In the genomic region with DNA sequence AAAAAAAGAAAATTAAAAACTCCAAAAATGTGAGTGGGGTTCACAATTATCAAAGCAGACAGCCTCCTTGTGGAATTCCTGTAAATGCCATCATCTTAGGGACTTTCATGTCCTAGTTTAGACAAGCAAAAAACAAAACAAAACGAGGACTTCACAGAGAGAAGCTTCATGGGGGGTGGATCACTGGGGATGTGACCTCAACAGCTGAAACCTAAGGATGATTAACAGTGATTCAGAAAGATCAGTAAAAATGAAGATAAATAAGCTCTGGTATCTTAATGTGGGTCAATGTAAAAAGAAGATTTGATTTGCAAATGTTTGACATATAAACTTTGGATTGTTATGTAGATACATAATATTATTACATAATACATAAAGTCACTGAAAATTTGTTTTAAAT, we compare ENCODE assay signal across 34 cellular contexts. TPM values are rescaled to one million over a fixed set of nuclear protein-coding genes. Genes with fewer than 3 reads are reported as not detected.
"Had no signal": no experiment of that assay in that cellular context is flagged by ENCODE, and none has a peak within 500 bp of the region (broad histone marks: within the 10 kb centered on the region; RNA-seq: fewer than 3 reads in every experiment).

No MANE protein-coding gene starts in this region.

- DNase-seq: activated CD4-positive, alpha-beta memory T cell treated with anti-CD3 and anti-CD28 coated beads, Interleukin-2, amount 10 ng/mL, durations not matched to agents 7 days and 5 days; activated CD4-positive, alpha-beta T cell treated with anti-CD3 and anti-CD28 coated beads for 36 hours; activated CD4-positive, alpha-beta T cell treated with anti-CD3 and anti-CD28 coated beads, Interleukin-2, amount 50 U/mL, for 1 hour; activated gamma-delta T cell; activated naive CD4-positive, alpha-beta T cell treated with anti-CD3 and anti-CD28 coated beads, Interleukin-2, amount 10 ng/mL, durations not matched to agents 7 days and 5 days; activated naive CD8-positive, alpha-beta T cell treated with anti-CD3 and anti-CD28 coated beads for 36 hours; activated T-cell treated with anti-CD3 and anti-CD28 coated beads for 4 hours; activated T-cell treated with anti-CD3 and anti-CD28 coated beads, Interleukin-2, amount 50 U/mL, for 48 hours; anterior cingulate cortex; central memory CD4-positive, alpha-beta T cell; NCI-H1092; NCI-H1417; NCI-H1930; NCI-H2107; NCI-H2171 treated with DMSO at 0.1 percent for 48 hours; NCI-H345; NCI-H510A; NCI-H526 treated with DMSO at 0.1 percent for 48 hours; NCI-H82; RPMI8226; T-cell; T-helper 2 cell; T1000; WERI-Rb-1 had no signal

- H3K4me1 ChIP-seq: breast epithelium had no signal

- ATAC-seq: activated CD4-positive, alpha-beta T cell treated with anti-CD3 and anti-CD28 coated beads for 36 hours; activated T-helper 17 cell treated with anti-CD3 and anti-CD28 coated beads, Interleukin-2, amount 50 U/mL, for 72 hours; Panc1; Right ventricle myocardium inferior; T-cell had no signal

- H3K27ac ChIP-seq: breast epithelium, SK-N-MC, WERI-Rb-1 had no signal

- H3K27me3 ChIP-seq: breast epithelium had no signal

RNA-seq across cellular contexts. Expression of a gene that starts 8.1 kb away (rescaled TPM):
- total RNA-seq: activated CD4-positive, alpha-beta memory T cell treated with anti-CD3 and anti-CD28 coated beads, Interleukin-2, amount 10 ng/mL, durations not matched to agents 7 days and 5 days; activated CD4-positive, alpha-beta T cell treated with anti-CD3 and anti-CD28 coated beads for 36 hours; activated CD8-positive, alpha-beta memory T cell treated with anti-CD3 and anti-CD28 coated beads for 36 hours; activated naive CD8-positive, alpha-beta T cell treated with anti-CD3 and anti-CD28 coated beads for 36 hours; activated T-helper 17 cell treated with anti-CD3 and anti-CD28 coated beads, Interleukin-2, amount 50 U/mL, for 72 hours; breast epithelium; chondrocyte; MCF 10A; OCI-LY7; Right ventricle myocardium inferior; T-cell had no signal
- polyA plus RNA-seq: adipose tissue had no signal

RNA-seq across cellular contexts. Expression of a gene that starts 47.4 kb away (rescaled TPM):
- total RNA-seq: activated CD4-positive, alpha-beta memory T cell treated with anti-CD3 and anti-CD28 coated beads, Interleukin-2, amount 10 ng/mL, durations not matched to agents 7 days and 5 days; activated CD4-positive, alpha-beta T cell treated with anti-CD3 and anti-CD28 coated beads for 36 hours; activated CD8-positive, alpha-beta memory T cell treated with anti-CD3 and anti-CD28 coated beads for 36 hours; activated naive CD8-positive, alpha-beta T cell treated with anti-CD3 and anti-CD28 coated beads for 36 hours; activated T-helper 17 cell treated with anti-CD3 and anti-CD28 coated beads, Interleukin-2, amount 50 U/mL, for 72 hours; breast epithelium; chondrocyte; MCF 10A; OCI-LY7; Right ventricle myocardium inferior; T-cell had no signal
